ENCODE assay signal across 1 cellular context in the genomic region with DNA sequence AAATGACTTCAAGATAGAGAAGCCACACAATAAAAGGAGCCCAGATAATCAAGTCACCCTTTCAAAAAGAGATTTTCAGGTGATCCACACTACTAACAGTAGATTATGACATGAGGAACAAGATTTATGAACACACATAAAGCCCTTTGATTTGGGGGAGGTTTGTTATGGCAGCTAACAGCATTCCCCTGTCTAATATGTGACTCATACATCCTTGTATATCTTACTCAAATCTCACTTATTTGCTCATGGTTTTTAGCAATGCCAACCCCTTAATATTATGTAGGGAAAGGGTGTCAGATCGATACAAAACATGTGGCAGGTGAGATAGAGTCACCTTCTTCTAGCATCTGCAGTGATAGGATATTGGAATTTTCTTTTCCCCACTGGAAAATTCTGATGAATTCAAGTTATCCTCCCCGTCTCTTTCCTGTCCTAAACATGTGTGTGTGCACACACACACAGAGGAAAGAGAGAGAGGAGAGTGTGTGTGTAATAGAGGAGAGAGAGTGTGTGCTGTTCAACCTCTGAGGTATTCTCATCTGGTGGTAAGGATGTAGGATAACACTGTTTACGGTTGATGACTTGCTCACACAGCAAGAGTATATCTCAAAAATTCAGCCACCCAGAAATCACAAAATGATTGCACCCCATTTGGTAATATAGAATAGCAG.
TF ChIP-seq lines count a peak whose summit lies in the region.

No MANE protein-coding gene starts in this region.

TF ChIP-seq in HepG2, 621 proteins besides CTCF, POLR2A, EP300 and RAD21 (continued from another document):
- TF ChIP-seq, protein P1, sequence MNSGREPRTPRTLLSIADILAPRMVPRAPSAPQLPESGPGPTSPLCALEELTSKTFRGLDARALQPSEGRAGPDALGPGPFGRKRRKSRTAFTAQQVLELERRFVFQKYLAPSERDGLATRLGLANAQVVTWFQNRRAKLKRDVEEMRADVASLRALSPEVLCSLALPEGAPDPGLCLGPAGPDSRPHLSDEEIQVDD (CRISPR knock-in tag; IDR thresholded peaks at IDR 0.05; ENCODE audit: borderline replicate concordance): no peak
- no peak for TF ChIP-seq ZBTB38 (CRISPR knock-in tag; IDR thresholded peaks at IDR 0.05)
- no peak for TF ChIP-seq ZNF329 (CRISPR knock-in tag; IDR thresholded peaks at IDR 0.05; ENCODE audit: low read depth)
